8 cellular contexts compared by ENCODE assay signal in the genomic region with DNA sequence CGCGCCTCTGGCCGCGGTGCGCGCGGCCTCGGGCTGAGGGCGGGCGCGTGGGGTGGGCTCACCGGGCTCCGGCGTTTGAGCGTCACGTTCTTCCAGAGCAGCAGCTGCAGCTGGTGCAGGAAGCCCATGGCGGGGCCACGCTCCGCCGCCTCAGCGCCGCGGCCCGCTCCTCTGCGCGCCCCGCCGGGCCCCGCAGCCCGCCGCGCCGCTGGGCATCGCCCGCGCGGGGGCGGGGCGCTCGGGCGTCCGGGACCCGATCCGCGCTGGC. TPM values are rescaled to one million over a fixed set of nuclear protein-coding genes. Genes with fewer than 3 reads are reported as not detected.
DNase-seq lines count a peak whose midpoint lies in the region; ATAC-seq lines count a peak whose summit lies in the region.

A gene with protein sequence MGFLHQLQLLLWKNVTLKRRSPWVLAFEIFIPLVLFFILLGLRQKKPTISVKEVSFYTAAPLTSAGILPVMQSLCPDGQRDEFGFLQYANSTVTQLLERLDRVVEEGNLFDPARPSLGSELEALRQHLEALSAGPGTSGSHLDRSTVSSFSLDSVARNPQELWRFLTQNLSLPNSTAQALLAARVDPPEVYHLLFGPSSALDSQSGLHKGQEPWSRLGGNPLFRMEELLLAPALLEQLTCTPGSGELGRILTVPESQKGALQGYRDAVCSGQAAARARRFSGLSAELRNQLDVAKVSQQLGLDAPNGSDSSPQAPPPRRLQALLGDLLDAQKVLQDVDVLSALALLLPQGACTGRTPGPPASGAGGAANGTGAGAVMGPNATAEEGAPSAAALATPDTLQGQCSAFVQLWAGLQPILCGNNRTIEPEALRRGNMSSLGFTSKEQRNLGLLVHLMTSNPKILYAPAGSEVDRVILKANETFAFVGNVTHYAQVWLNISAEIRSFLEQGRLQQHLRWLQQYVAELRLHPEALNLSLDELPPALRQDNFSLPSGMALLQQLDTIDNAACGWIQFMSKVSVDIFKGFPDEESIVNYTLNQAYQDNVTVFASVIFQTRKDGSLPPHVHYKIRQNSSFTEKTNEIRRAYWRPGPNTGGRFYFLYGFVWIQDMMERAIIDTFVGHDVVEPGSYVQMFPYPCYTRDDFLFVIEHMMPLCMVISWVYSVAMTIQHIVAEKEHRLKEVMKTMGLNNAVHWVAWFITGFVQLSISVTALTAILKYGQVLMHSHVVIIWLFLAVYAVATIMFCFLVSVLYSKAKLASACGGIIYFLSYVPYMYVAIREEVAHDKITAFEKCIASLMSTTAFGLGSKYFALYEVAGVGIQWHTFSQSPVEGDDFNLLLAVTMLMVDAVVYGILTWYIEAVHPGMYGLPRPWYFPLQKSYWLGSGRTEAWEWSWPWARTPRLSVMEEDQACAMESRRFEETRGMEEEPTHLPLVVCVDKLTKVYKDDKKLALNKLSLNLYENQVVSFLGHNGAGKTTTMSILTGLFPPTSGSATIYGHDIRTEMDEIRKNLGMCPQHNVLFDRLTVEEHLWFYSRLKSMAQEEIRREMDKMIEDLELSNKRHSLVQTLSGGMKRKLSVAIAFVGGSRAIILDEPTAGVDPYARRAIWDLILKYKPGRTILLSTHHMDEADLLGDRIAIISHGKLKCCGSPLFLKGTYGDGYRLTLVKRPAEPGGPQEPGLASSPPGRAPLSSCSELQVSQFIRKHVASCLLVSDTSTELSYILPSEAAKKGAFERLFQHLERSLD (N-terminal part only) (minus strand): TSS at position 225 of the 268 bp plus-strand sequence. CDS start 97 bp downstream, at position 128.

- no peak for ATAC-seq in stimulated activated memory B cell treated with anti-CD40 and anti-IgM and Interleukin-4, amounts not matched to agents 10 μg/mL and 1 μg/mL and 100 μg/mL, for 72 hours
- ATAC-seq in GM18861 (IDR thresholded peaks at IDR 0.05; ENCODE audit: unreplicated experiment) (no peak), HG03439 (IDR thresholded peaks at IDR 0.05; ENCODE audit: unreplicated experiment) (no peak)

- DNase-seq in T-helper 2 cell = no peak
- no peak for DNase-seq in immature natural killer cell
- DNase-seq in NCI-H510A (lab: John Stamatoyannopoulos, UW) = no peak

- peak within 1 kb of the TSS; percentile 88 to 92 (median 90) for H3K4me3 Mint-ChIP-seq in immature natural killer cell
- H3K4me3 Mint-ChIP-seq in stimulated activated memory B cell treated with anti-CD40 and anti-IgM and Interleukin-4, amounts not matched to agents 10 μg/mL and 1 μg/mL and 100 μg/mL, for 72 hours = peak within 1 kb of the TSS; percentile 83

- peaks cover 46 to 52% of the 10 kb centered on the region in 2 donors for H3K4me1 Mint-ChIP-seq in immature natural killer cell
- peaks cover 63% of the 10 kb centered on the region for H3K4me1 Mint-ChIP-seq in stimulated activated memory B cell treated with anti-CD40 and anti-IgM and Interleukin-4, amounts not matched to agents 10 μg/mL and 1 μg/mL and 100 μg/mL, for 72 hours

- no peaks in the 10 kb centered on the region for H3K9me3 Mint-ChIP-seq in immature natural killer cell
- H3K9me3 Mint-ChIP-seq in stimulated activated memory B cell treated with anti-CD40 and anti-IgM and Interleukin-4, amounts not matched to agents 10 μg/mL and 1 μg/mL and 100 μg/mL, for 72 hours = no peaks in the 10 kb centered on the region

- peaks cover 8 to 19% (median 16%) of the 10 kb centered on the region in 3 donors for H3K27me3 Mint-ChIP-seq in immature natural killer cell (ENCODE audit: low read depth in 3 of 3)
- H3K27me3 Mint-ChIP-seq in stimulated activated memory B cell treated with anti-CD40 and anti-IgM and Interleukin-4, amounts not matched to agents 10 μg/mL and 1 μg/mL and 100 μg/mL, for 72 hours = no peaks in the 10 kb centered on the region

- peak within 1 kb of the TSS; percentile 100 for H3K27ac ChIP-seq in angular gyrus (ENCODE audit: low read depth, low read length)

- no peaks in the 10 kb centered on the region for H3K36me3 Mint-ChIP-seq in immature natural killer cell
- no peaks in the 10 kb centered on the region for H3K36me3 Mint-ChIP-seq in stimulated activated memory B cell treated with anti-CD40 and anti-IgM and Interleukin-4, amounts not matched to agents 10 μg/mL and 1 μg/mL and 100 μg/mL, for 72 hours

- intact Hi-C loops in T-helper 2 cell treated with Interferon-gamma antibody and Interleukin-4, amounts not matched to agents 100 ng/mL and 5 ng/mL, for 36 hours (cut with micrococcal nuclease) = loop anchor here (2.0 to 5.0 kb wide), 2 partner anchors 39 to 179 kb away; a partner anchor contains a TSS

- peak within 1 kb of the TSS; percentile 89 to 96 (median 94) for H3K27ac Mint-ChIP-seq in immature natural killer cell
- peak within 1 kb of the TSS; percentile 92 for H3K27ac Mint-ChIP-seq in stimulated activated memory B cell treated with anti-CD40 and anti-IgM and Interleukin-4, amounts not matched to agents 10 μg/mL and 1 μg/mL and 100 μg/mL, for 72 hours

RNA-seq across cellular contexts. Expression of the gene that starts here (rescaled TPM):
- 27.8 and 30.6 TPM in 2 replicates for total RNA-seq in T-helper 2 cell treated with Interferon-gamma antibody and Interleukin-4, amounts not matched to agents 100 ng/mL and 5 ng/mL, for 36 hours
- polyA plus RNA-seq in immature natural killer cell = 10 to 100 TPM in 1 of 3 donors, 1 to 10 TPM in 2; 2.2 to 34.5 (median 6.3) TPM
